19 cellular contexts compared by ENCODE assay signal in the genomic region with DNA sequence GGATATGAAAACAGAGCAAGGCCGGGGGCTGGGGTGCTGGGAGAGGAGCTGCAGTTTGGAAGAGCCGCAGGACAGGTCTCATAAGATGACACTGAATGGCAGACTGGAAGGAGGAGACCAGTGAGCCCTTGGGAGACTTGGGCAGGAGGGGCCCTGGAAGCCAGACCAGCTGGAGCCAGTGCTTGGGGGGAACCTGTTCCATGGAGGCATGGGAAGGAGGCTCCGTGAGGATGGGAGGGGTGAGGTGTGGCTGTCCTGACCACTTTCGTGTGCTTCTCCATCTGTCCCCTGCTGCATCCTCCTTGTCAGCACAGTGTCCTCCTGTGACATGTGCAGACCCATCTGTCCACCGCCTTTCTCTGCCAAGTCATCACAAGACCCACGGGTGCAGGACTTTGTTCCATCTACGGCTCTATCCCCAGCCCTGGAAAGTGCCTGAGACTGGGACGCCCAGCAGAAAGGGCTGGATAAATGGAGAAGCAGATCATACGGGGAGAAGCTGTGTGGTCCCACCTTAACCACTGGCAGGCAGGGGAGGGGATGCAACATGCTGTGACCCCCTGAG.
DNase-seq lines count a peak whose midpoint lies in the region; ATAC-seq and TF ChIP-seq lines count a peak whose summit lies in the region.
"Had no signal": no experiment of that assay in that cellular context is flagged by ENCODE, and none has a peak within 500 bp of the region (broad histone marks: within the 10 kb centered on the region; RNA-seq: fewer than 3 reads in every experiment).

No MANE protein-coding gene starts in this region.

- H3K27me3 ChIP-seq in RWPE2 (ENCODE audit: insufficient read depth, poor library complexity, severe bottlenecking) (no peaks in the 10 kb centered on the region), Karpas-422 (ENCODE audit: low read length) (no peaks in the 10 kb centered on the region)
- H3K27me3 ChIP-seq: BE2C had no signal

- no peak overlapping the region for H3K4me3 ChIP-seq in RWPE2 (ENCODE audit: severe bottlenecking)
- H3K4me3 ChIP-seq in Karpas-422 (ENCODE audit: low read length), result no peak overlapping the region
- H3K4me3 ChIP-seq: GM12878, GM23338 had no signal

- peaks cover 16% of the 10 kb centered on the region; the same call in 1 of the 2 replicates for H3K36me3 ChIP-seq in RWPE2 (ENCODE audit: low read depth)
- H3K36me3 ChIP-seq in Karpas-422 (ENCODE audit: insufficient read depth, low read length), result no peaks in the 10 kb centered on the region

- no peaks in the 10 kb centered on the region for H4K20me1 ChIP-seq in Karpas-422 (ENCODE audit: insufficient read depth, low read depth, low read length)

- no peak overlapping the region for H3K4me3 Mint-ChIP-seq in activated T-cell treated with anti-CD3 and anti-CD28 coated beads, Interleukin-2, amount 50 U/mL, for 24 hours
- no peak overlapping the region for H3K4me3 Mint-ChIP-seq in activated T-cell treated with anti-CD3 and anti-CD28 coated beads, Interleukin-2, amount 50 U/mL, for 72 hours
- no peak overlapping the region for H3K4me3 Mint-ChIP-seq in mesothelial cell of epicardium
- H3K4me3 Mint-ChIP-seq: CD4-positive, alpha-beta T cell; GM23338 had no signal

- peak overlapping the region; percentile 42 for H3K27ac Mint-ChIP-seq in activated T-cell treated with anti-CD3 and anti-CD28 coated beads, Interleukin-2, amount 50 U/mL, for 24 hours
- no peak overlapping the region for H3K27ac Mint-ChIP-seq in activated T-cell treated with anti-CD3 and anti-CD28 coated beads, Interleukin-2, amount 50 U/mL, for 72 hours
- H3K27ac Mint-ChIP-seq in mesothelial cell of epicardium, result peak overlapping the region; percentile 73
- H3K27ac Mint-ChIP-seq: CD4-positive, alpha-beta T cell; GM23338 had no signal

- H3K27ac ChIP-seq in RWPE2 (ENCODE audit: poor library complexity, severe bottlenecking), result peak overlapping the region; percentile 66
- no peak overlapping the region for H3K27ac ChIP-seq in Karpas-422 (ENCODE audit: low read length)

- ATAC-seq in activated T-cell treated with anti-CD3 and anti-CD28 coated beads, Interleukin-2, amount 50 U/mL, for 72 hours (replicated peaks in 1 of 2), result no peak
- ATAC-seq in RWPE2 (ENCODE audit: low read depth), result no peak
- ATAC-seq: GM12878, GM23338, HepG2 had no signal

- no peaks in the 10 kb centered on the region for H3K36me3 Mint-ChIP-seq in activated T-cell treated with anti-CD3 and anti-CD28 coated beads, Interleukin-2, amount 50 U/mL, for 24 hours (ENCODE audit: low read depth)
- peaks cover 0 to 2% of the 10 kb centered on the region in 2 donors for H3K36me3 Mint-ChIP-seq in activated T-cell treated with anti-CD3 and anti-CD28 coated beads, Interleukin-2, amount 50 U/mL, for 72 hours (ENCODE audit: insufficient read depth in 2 of 2)
- H3K36me3 Mint-ChIP-seq in mesothelial cell of epicardium, result no peaks in the 10 kb centered on the region

- no peaks in the 10 kb centered on the region for H3K9me3 ChIP-seq in RWPE2 (ENCODE audit: severe bottlenecking)
- no peaks in the 10 kb centered on the region for H3K9me3 ChIP-seq in Karpas-422 (ENCODE audit: low read length)
- H3K9me3 ChIP-seq: BE2C, Caco-2 had no signal

- peak; percentile 6 for DNase-seq in activated T-cell treated with anti-CD3 and anti-CD28 coated beads, Interleukin-2, amount 50 U/mL, for 24 hours
- no peak for DNase-seq in activated T-cell treated with anti-CD3 and anti-CD28 coated beads, Interleukin-2, amount 50 U/mL, for 72 hours
- no peak for DNase-seq in RWPE2 (ENCODE audit: low spot score)
- DNase-seq in cerebellum (ENCODE audit: low spot score), result peak; percentile 93
- DNase-seq in mesothelial cell of epicardium (ENCODE audit: low spot score in 2 of 2, unreplicated experiment in 2 of 2), result no peak
- no peak for DNase-seq in Karpas-422
- DNase-seq in HUDEP-2 (lab: John Stamatoyannopoulos, UW; ENCODE audit: unreplicated experiment in 76 of 76), result no peak
- DNase-seq in DMS 273 (lab: John Stamatoyannopoulos, UW; ENCODE audit: unreplicated experiment), result no peak
- DNase-seq: BE2C; Caco-2; CD4-positive, alpha-beta T cell; KG1; NCI-H1436; NCI-H1930; NCI-H774; SIG-M5 had no signal

- H3K9ac ChIP-seq in Karpas-422 (ENCODE audit: low read length), result no peak overlapping the region

- no peaks in the 10 kb centered on the region for H3K4me1 Mint-ChIP-seq in activated T-cell treated with anti-CD3 and anti-CD28 coated beads, Interleukin-2, amount 50 U/mL, for 24 hours (ENCODE audit: low read depth)
- no peaks in the 10 kb centered on the region for H3K4me1 Mint-ChIP-seq in activated T-cell treated with anti-CD3 and anti-CD28 coated beads, Interleukin-2, amount 50 U/mL, for 72 hours (ENCODE audit: low read depth)
- peaks cover 23% of the 10 kb centered on the region for H3K4me1 Mint-ChIP-seq in mesothelial cell of epicardium
- H3K4me1 Mint-ChIP-seq: GM23338 had no signal

- H3K9me2 ChIP-seq in Karpas-422 (replicated peaks; ENCODE audit: insufficient read depth, low read length), result no peaks in the 10 kb centered on the region

- no peaks in the 10 kb centered on the region for H3K79me2 ChIP-seq in Karpas-422 (ENCODE audit: low read length)

- no peak overlapping the region for H3K4me2 ChIP-seq in Karpas-422 (ENCODE audit: low read depth, low read length, poor library complexity, severe bottlenecking)
- H3K4me2 ChIP-seq: GM23338 had no signal

- H2AFZ ChIP-seq in Karpas-422 (ENCODE audit: low read length), result no peak overlapping the region
- H2AFZ ChIP-seq: GM23338 had no signal

- H3K4me1 ChIP-seq in RWPE2 (ENCODE audit: insufficient read depth, poor library complexity, severe bottlenecking), result peaks cover 18% of the 10 kb centered on the region
- peaks cover 39% of the 10 kb centered on the region for H3K4me1 ChIP-seq in Karpas-422 (ENCODE audit: low read length)

- H3K27me3 Mint-ChIP-seq in activated T-cell treated with anti-CD3 and anti-CD28 coated beads, Interleukin-2, amount 50 U/mL, for 24 hours, result no peaks in the 10 kb centered on the region
- H3K27me3 Mint-ChIP-seq in activated T-cell treated with anti-CD3 and anti-CD28 coated beads, Interleukin-2, amount 50 U/mL, for 72 hours (ENCODE audit: low read depth), result no peaks in the 10 kb centered on the region
- no peaks in the 10 kb centered on the region for H3K27me3 Mint-ChIP-seq in mesothelial cell of epicardium (ENCODE audit: low read depth)
- H3K27me3 Mint-ChIP-seq: CD4-positive, alpha-beta T cell had no signal

- TF ChIP-seq CTCF in RWPE2 (IDR thresholded peaks at IDR 0.05; ENCODE audit: poor library complexity, severe bottlenecking), result no peak
- no peak for TF ChIP-seq CTCF in mesothelial cell of epicardium (IDR thresholded peaks at IDR 0.05; ENCODE audit: unreplicated experiment)

- no peaks in the 10 kb centered on the region for H3K9me3 Mint-ChIP-seq in activated T-cell treated with anti-CD3 and anti-CD28 coated beads, Interleukin-2, amount 50 U/mL, for 24 hours
- peaks cover 0 to 3% of the 10 kb centered on the region in 2 donors for H3K9me3 Mint-ChIP-seq in activated T-cell treated with anti-CD3 and anti-CD28 coated beads, Interleukin-2, amount 50 U/mL, for 72 hours
- H3K9me3 Mint-ChIP-seq in mesothelial cell of epicardium, result no peaks in the 10 kb centered on the region
- H3K9me3 Mint-ChIP-seq: CD4-positive, alpha-beta T cell; GM23338 had no signal

Comparison
In these comparisons a context has a peak if more than half of its experiments do, and no peak if none do; other contexts are left out.
1. DNase-seq: peak in activated T-cell treated with anti-CD3 and anti-CD28 coated beads, Interleukin-2, amount 50 U/mL, for 24 hours (single experiment) and cerebellum (single experiment); none in activated T-cell treated with anti-CD3 and anti-CD28 coated beads, Interleukin-2, amount 50 U/mL, for 72 hours (0 of 2), RWPE2 (single experiment), mesothelial cell of epicardium (0 of 2), Karpas-422 (single experiment), HUDEP-2 (0 of 76) and DMS 273 (single experiment).